Comparison of ENCODE assay signal across 1 cellular context in the genomic region with DNA sequence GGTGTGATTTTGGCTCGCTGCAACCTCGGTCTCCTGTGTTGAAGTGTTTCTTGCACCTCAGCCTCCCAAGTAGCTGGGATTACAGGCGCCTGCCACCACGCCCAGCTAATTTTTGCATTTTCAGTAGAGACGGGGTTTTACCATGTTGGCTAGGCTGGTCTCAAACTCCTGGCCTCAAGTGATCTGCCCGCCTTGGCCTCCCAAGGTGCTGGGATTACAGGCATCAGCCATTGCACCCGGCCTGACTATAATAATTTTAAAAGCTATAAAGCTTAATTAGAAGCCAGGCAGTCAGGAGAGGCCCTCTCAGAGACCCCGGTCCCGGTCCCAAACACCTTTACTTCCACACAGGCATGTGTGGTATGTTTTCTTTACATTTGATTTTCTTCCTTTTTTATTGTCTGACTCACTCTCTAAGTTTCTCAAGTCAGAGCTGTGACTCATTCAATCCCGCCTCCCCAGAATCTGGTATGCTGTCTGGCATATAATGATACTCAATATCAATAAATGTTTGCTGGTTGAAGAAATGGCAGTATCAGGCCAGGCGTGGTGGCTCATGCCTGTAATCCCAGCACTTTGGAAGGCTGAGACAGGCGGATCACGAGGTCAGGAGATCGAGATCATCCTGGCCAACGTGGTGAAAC.
TF ChIP-seq lines count a peak whose summit lies in the region.
"Not testable (repeated sequence)": the region's sequence is repeated elsewhere in the genome, so short reads cannot be mapped to it uniquely, and the experiment has no call there.

No MANE protein-coding gene starts in this region.

TF ChIP-seq in K562, 482 proteins besides CTCF, POLR2A, EP300 and RAD21:
- TF ChIP-seq CBFA2T3 (IDR thresholded peaks at IDR 0.05): peak; percentile 77
- peak; percentile 62; the same call in 1 of the 2 replicates for TF ChIP-seq JUN (IDR thresholded peaks at IDR 0.05; ENCODE audit: borderline replicate concordance, low read depth, low read length)
- not testable (repeated sequence) for TF ChIP-seq JUN, TEAD4 (CRISPR knock-in tag; IDR thresholded peaks at IDR 0.05; ENCODE audit: borderline replicate concordance)
- TF ChIP-seq SMARCE1 (IDR thresholded peaks at IDR 0.05): 0 out of 2 replicates have a peak, but pooled peaks have one; percentile 47
- peak; percentile 19; the same call in 1 of the 2 replicates for TF ChIP-seq TCF3 (CRISPR knock-in tag; IDR thresholded peaks at IDR 0.05)
- TF ChIP-seq FOSL1 (tag; conservative IDR thresholded peaks at IDR 0.05): peak; percentile 83
- peak; percentile 62; the same call in 1 of the 2 replicates for TF ChIP-seq SMARCA4 (IDR thresholded peaks at IDR 0.05)
- peak; percentile 67; a peak in 3 of 4 replicates for TF ChIP-seq KDM1A (IDR thresholded peaks at IDR 0.05)
- TF ChIP-seq DPF2 (IDR thresholded peaks at IDR 0.05): peak; percentile 72
- TF ChIP-seq JUND (IDR thresholded peaks at IDR 0.05; ENCODE audit: borderline replicate concordance, low read depth, low read length): peak; percentile 82
- TF ChIP-seq JUND (tag; IDR thresholded peaks at IDR 0.05; ENCODE audit: borderline replicate concordance, low read depth, low read length): peak; percentile 29; the same call in 1 of the 3 replicates
- peak; percentile 63 for TF ChIP-seq CBFA2T2 (conservative IDR thresholded peaks at IDR 0.05)
- 0 out of 2 replicates have a peak, but pooled peaks have one; percentile 32 for TF ChIP-seq TEAD4 (IDR thresholded peaks at IDR 0.05; ENCODE audit: low read length)
- peak; percentile 64 for TF ChIP-seq ARID1B (IDR thresholded peaks at IDR 0.05)
- TF ChIP-seq, protein P1, sequence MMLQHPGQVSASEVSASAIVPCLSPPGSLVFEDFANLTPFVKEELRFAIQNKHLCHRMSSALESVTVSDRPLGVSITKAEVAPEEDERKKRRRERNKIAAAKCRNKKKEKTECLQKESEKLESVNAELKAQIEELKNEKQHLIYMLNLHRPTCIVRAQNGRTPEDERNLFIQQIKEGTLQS (IDR thresholded peaks at IDR 0.05): peak; percentile 83
- TF ChIP-seq, protein P1 (CRISPR knock-in tag; conservative IDR thresholded peaks at IDR 0.05): not testable (repeated sequence)
